ENCODE assay signal across 11 cellular contexts in genomic region chr16:88688013-88688778, GRCh38. TPM values are rescaled to one million over a fixed set of nuclear protein-coding genes. Genes with fewer than 3 reads are reported as not detected.
A peak's percentile ranks its signal among the peaks of the same experiment; 100 is the strongest.
DNase-seq lines count a peak whose midpoint lies in the region; ATAC-seq, FAIRE-seq and TF ChIP-seq lines count a peak whose summit lies in the region.
"Had no signal": no experiment of that assay in that cellular context is flagged by ENCODE, and none has a peak within 500 bp of the region (broad histone marks: within the 10 kb centered on the region; RNA-seq: fewer than 3 reads in every experiment).

No MANE protein-coding gene starts in this region.

- peak overlapping the region; percentile 54 for H3K27ac ChIP-seq in WERI-Rb-1
- H3K27ac ChIP-seq: breast epithelium had no signal

- H3K36me3 ChIP-seq in WERI-Rb-1: no peaks in the 10 kb centered on the region
- H3K36me3 ChIP-seq: breast epithelium had no signal

- H3K4me3 Mint-ChIP-seq in naive B cell: peak overlapping the region in 5 of 8 donors; percentile 15 to 74 (median 42)

- peak overlapping the region; percentile 14 for H3K4me3 ChIP-seq in WERI-Rb-1 (ENCODE audit: low read depth, low read length)
- H3K4me3 ChIP-seq: breast epithelium had no signal

- peaks cover 16 to 54% (median 43%) of the 10 kb centered on the region in 3 donors for H3K4me1 Mint-ChIP-seq in naive B cell

- no peaks in the 10 kb centered on the region for H3K36me3 Mint-ChIP-seq in naive B cell

- peak overlapping the region in 3 of 6 donors; percentile 53 to 81 (median 72) for H3K27ac Mint-ChIP-seq in naive B cell

- no peaks in the 10 kb centered on the region for H3K9me3 Mint-ChIP-seq in naive B cell

- FAIRE-seq in D721Med (lab: Jason Lieb, UNC): no peak

- H3K9me3 ChIP-seq in WERI-Rb-1 (ENCODE audit: severe bottlenecking): no peaks in the 10 kb centered on the region
- H3K9me3 ChIP-seq: breast epithelium had no signal

- in situ Hi-C loops in GM13977 (cut with MboI; ENCODE audit: low pct_unique_long_range_greater_than_20kb, low sequenced_read_pairs, unreplicated experiment): no loop called here

- TF ChIP-seq CTCF in D721Med (IDR thresholded peaks at IDR 0.05; ENCODE audit: insufficient read depth, missing control alignments) (no peak), WERI-Rb-1 (IDR thresholded peaks at IDR 0.05; ENCODE audit: low read depth, low read length) (no peak), GM13977 (IDR thresholded peaks at IDR 0.05; ENCODE audit: extremely low read depth, insufficient read depth, missing control alignments) (no peak)

- no peaks in the 10 kb centered on the region for H3K27me3 Mint-ChIP-seq in naive B cell

- DNase-seq in D721Med (ENCODE audit: insufficient read length, low spot score): peak; percentile 86
- DNase-seq in NCI-H1105 treated with DMSO at 0.1 percent for 48 hours (lab: John Stamatoyannopoulos, UW): peak; percentile 59
- DNase-seq in WERI-Rb-1: peak; percentile 86
- DNase-seq in naive B cell: no peak
- no peak for DNase-seq in Ammon's horn (ENCODE audit: low spot score)
- DNase-seq in GM13977 (ENCODE audit: low spot score): no peak
- DNase-seq: IMR-90; stimulated activated CD4-positive, alpha-beta T cell treated with anti-CD3 and anti-CD28 coated beads, Interleukin-12 subunit alpha, Interleukin-12 subunit beta, amount 100 ng/mL, for 4 hours had no signal

- no peaks in the 10 kb centered on the region for H3K27me3 ChIP-seq in WERI-Rb-1 (ENCODE audit: insufficient read depth, low read depth, severe bottlenecking)

- ATAC-seq in naive B cell (ENCODE audit: low read depth in 2 of 2): no peak
- ATAC-seq in HG03354 (IDR thresholded peaks at IDR 0.05; ENCODE audit: poor library complexity, severe bottlenecking, unreplicated experiment): no peak
- ATAC-seq in HG03097 (IDR thresholded peaks at IDR 0.05; ENCODE audit: low FRiP score, unreplicated experiment): no peak

RNA-seq across cellular contexts. Expression of gene SNAI3, which starts 1.9 kb away (rescaled TPM):
- 1 to 10 TPM; 1.4 to 9.0 (median 5.9) TPM for polyA plus RNA-seq in naive B cell (ENCODE audit: low read depth in 6 of 6)

RNA-seq across cellular contexts. Expression of gene RNF166, which starts 18.0 kb away (rescaled TPM):
- 10 to 100 TPM; 28.0 to 42.5 (median 33.0) TPM for polyA plus RNA-seq in naive B cell (ENCODE audit: low read depth in 6 of 6)

RNA-seq across cellular contexts. Expression of gene CTU2, which starts 18.1 kb away (rescaled TPM):
- polyA plus RNA-seq in naive B cell (ENCODE audit: low read depth in 6 of 6): 10 to 100 TPM in 5 of 6 donors, 1 to 10 TPM in 1; 9.8 to 16.8 (median 13.1) TPM

RNA-seq across cellular contexts. Expression of gene MVD, which starts 25.3 kb away (rescaled TPM):
- polyA plus RNA-seq in naive B cell (ENCODE audit: low read depth in 6 of 6): 10 to 100 TPM in 5 of 6 donors, 1 to 10 TPM in 1; 9.7 to 36.1 (median 18.2) TPM

RNA-seq across cellular contexts. Expression of gene CYBA, which starts 37.3 kb away (rescaled TPM):
- 1,000 to 10,000 TPM; 1,408 to 2,468 (median 1,616) TPM for polyA plus RNA-seq in naive B cell (ENCODE audit: low read depth in 6 of 6)

Comparison
In these comparisons a context has a peak if more than half of its experiments do, and no peak if none do; other contexts are left out.
1. DNase-seq: peak in D721Med (single experiment), NCI-H1105 treated with DMSO at 0.1 percent for 48 hours (single experiment) and WERI-Rb-1 (single experiment); none in naive B cell (single experiment), Ammon's horn (single experiment) and GM13977 (single experiment).